Comparison of ENCODE assay signal across 9 cellular contexts in the genomic region with DNA sequence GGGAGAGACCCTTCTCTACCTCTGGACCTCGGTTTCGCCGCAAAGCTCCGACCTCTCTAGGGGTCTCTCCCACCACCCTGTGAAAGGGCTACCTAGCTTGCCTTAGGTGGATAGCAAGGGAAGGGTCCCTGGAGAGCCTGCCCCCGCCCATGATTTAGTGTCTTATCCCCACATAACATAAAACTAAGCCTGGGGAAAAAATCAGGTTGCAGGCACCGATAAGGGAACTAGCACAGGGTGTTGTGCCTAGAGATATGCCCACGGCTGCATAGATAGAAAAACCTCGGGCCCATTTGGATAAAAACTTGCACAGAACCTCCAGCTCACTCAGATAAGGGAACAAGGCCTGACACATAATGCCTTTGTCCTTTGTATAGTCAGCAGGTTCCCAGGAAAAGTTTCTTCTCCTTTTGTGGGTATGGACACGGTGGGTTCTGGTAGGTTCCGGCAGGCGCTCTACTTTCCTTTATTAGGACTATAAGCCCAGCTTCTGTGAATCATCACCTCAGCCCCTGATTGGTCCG. TPM values are rescaled to one million over a fixed set of nuclear protein-coding genes. Genes with fewer than 3 reads are reported as not detected.
DNase-seq lines count a peak whose midpoint lies in the region; ATAC-seq, FAIRE-seq and TF ChIP-seq lines count a peak whose summit lies in the region.
"Had no signal": no experiment of that assay in that cellular context is flagged by ENCODE, and none has a peak within 500 bp of the region (broad histone marks: within the 10 kb centered on the region; RNA-seq: fewer than 3 reads in every experiment).

No MANE protein-coding gene starts in this region.

- peak; percentile 33 for ATAC-seq in K562
- ATAC-seq in right lobe of liver, result no peak

- CTCF ChIA-PET in K562 (lab: Yijun Ruan, JAX; ENCODE audit: low intra/inter-chr PET ratio), result interaction anchor here (0.6 kb wide), 1 partner anchor 231 kb away, joined by 3 read pairs; no protein-coding TSS in a partner anchor

- no peak for FAIRE-seq in K562 (lab: Jason Lieb, UNC)

- H3K27ac ChIP-seq in K562 (ENCODE audit: extremely low read depth, low read depth, low read length), result peak overlapping the region; percentile 98
- H3K27ac ChIP-seq in right lobe of liver, result peak overlapping the region; percentile 91 to 99 (median 93)
- H3K27ac ChIP-seq in thyroid gland, result peak overlapping the region; percentile 93 to 96 (median 94)

- H3K9ac ChIP-seq in K562 (ENCODE audit: insufficient read depth in 1 of 2, low read depth in 2 of 2, low read length in 2 of 2), result peak overlapping the region; percentile 84 to 99; a peak in 3 of 4 replicates

- no peaks in the 10 kb centered on the region for H4K20me1 ChIP-seq in K562 (replicated peaks; ENCODE audit: control insufficient read depth, insufficient read depth, low read length)

- H3K4me3 ChIP-seq in K562, result peak overlapping the region; percentile 69
- peak overlapping the region; percentile 50 to 72 (median 61) for H3K4me3 ChIP-seq in right lobe of liver
- H3K4me3 ChIP-seq in thyroid gland (replicated peaks in 1 of 3), result peak overlapping the region in 2 of 3 donors; percentile 14 to 54

- in situ Hi-C loops in K562 (cut with MboI), result no loop called here

- H3K36me3 ChIP-seq in K562 (ENCODE audit: control insufficient read depth, insufficient read depth, low read length) (no peaks in the 10 kb centered on the region), right lobe of liver (no peaks in the 10 kb centered on the region), thyroid gland (no peaks in the 10 kb centered on the region)

- peak; percentile 64 for DNase-seq in activated effector memory CD4-positive, alpha-beta T cell treated with anti-CD3 and anti-CD28 coated beads, Interleukin-2, amount 50 U/mL, for 16 hours
- DNase-seq in activated effector memory CD4-positive, alpha-beta T cell treated with Interleukin-2 at 50 U/mL for 16 hours, result no peak
- DNase-seq in K562 (ENCODE audit: extremely low read depth in 1 of 4, low spot score in 3 of 4) (peak; percentile 80 to 91 (median 86)), right lobe of liver (no peak), thyroid gland (peak in 1 of 2 donors; percentile 11), hepatic stellate cell (ENCODE audit: low spot score) (no peak), NCI-H2107 (lab: John Stamatoyannopoulos, UW) (no peak)
- no peak for DNase-seq in stimulated activated CD4-positive, alpha-beta T cell treated with anti-CD3 and anti-CD28 coated beads, Interleukin-2, amount 100 ng/mL, for 24 hours
- DNase-seq: SHP77 treated with DMSO at 0.1 percent for 48 hours had no signal

- TF ChIP-seq EP300 in K562 (IDR thresholded peaks at IDR 0.05; ENCODE audit: low read length), result peak; percentile 95

- POLR2A ChIA-PET in K562 (lab: Yijun Ruan, JAX), result interaction anchor here (0.6 to 6.4 kb wide), 55 partner anchors 8 to 1309 kb away, joined by 3 to 80 read pairs (median 4); partner anchors contain the start of genes PGBD1, ZKSCAN3, ZKSCAN4 and ZKSCAN8

- H3K4me2 ChIP-seq in K562 (ENCODE audit: insufficient read depth, low read length), result peak overlapping the region; percentile 95

- BruUV-seq in K562 (replicated peaks; lab: Mats Ljungman, UMichigan), result TSS peak; percentile 70

- H3K4me1 ChIP-seq in K562 (replicated peaks in 1 of 2; ENCODE audit: control insufficient read depth in 2 of 2, insufficient read depth in 2 of 2, low read length in 2 of 2), result peaks cover 23 to 43% of the 10 kb centered on the region in 2 experiments
- peaks cover 0 to 5% (median 0%) of the 10 kb centered on the region in 4 donors for H3K4me1 ChIP-seq in right lobe of liver
- H3K4me1 ChIP-seq in thyroid gland, result peaks cover 9 to 12% of the 10 kb centered on the region in 2 donors

- TF ChIP-seq RAD21 in K562 (CRISPR knock-in tag; conservative IDR thresholded peaks at IDR 0.05 in 1 of 2, IDR thresholded peaks at IDR 0.05 in 1 of 2), result 0 out of 4 replicates have a peak, but pooled peaks of 1 of the 2 experiments have one; percentile 10

- H3K79me2 ChIP-seq in K562 (ENCODE audit: control insufficient read depth, insufficient read depth, low read length), result peaks cover 37% of the 10 kb centered on the region

- peak overlapping the region; percentile 61 for H2AFZ ChIP-seq in K562 (ENCODE audit: low read depth, low read length)

- H3K9me3 ChIP-seq in K562 (replicated peaks; ENCODE audit: control insufficient read depth, insufficient read depth, low read depth, low read length) (peaks cover 2% of the 10 kb centered on the region; the same call in 1 of the 2 replicates), right lobe of liver (no peaks in the 10 kb centered on the region), thyroid gland (no peaks in the 10 kb centered on the region)

- H3K9me1 ChIP-seq in K562 (ENCODE audit: control insufficient read depth, insufficient read depth, low read length), result no peaks in the 10 kb centered on the region

- WGBS in K562 (ENCODE audit: insufficient coverage, low coverage, missing lambda C conversion rate), result under 1% methylated on average over 12 of the region's 12 CpGs
- 39% methylated on average over 11 of the region's 12 CpGs for WGBS in right lobe of liver (ENCODE audit: insufficient coverage, low coverage, low lambda C conversion rate, missing lambda C conversion rate)
- 38 to 54% methylated on average over 8 to 12 of the region's 12 CpGs for WGBS in thyroid gland, 2 donors

- H3K27me3 ChIP-seq in K562 (ENCODE audit: control insufficient read depth in 2 of 2, insufficient read depth in 2 of 2, low read length in 2 of 2) (no peaks in the 10 kb centered on the region), right lobe of liver (no peaks in the 10 kb centered on the region), thyroid gland (no peaks in the 10 kb centered on the region)

- TF ChIP-seq CTCF in K562 (IDR thresholded peaks at IDR 0.05 in 2 of 3, conservative IDR thresholded peaks at IDR 0.05 in 1 of 3; ENCODE audit: insufficient read depth in 2 of 3, low read depth in 1 of 3, low read length in 3 of 3) (no peak), right lobe of liver (IDR thresholded peaks at IDR 0.05) (no peak), thyroid gland (IDR thresholded peaks at IDR 0.05) (no peak)

- intact Hi-C loops in K562 (cut with micrococcal nuclease), result loop anchor here (5.0 kb wide), 4 partner anchors 53 to 528 kb away; partner anchors contain the start of gene PGBD1
- intact Hi-C loops in right lobe of liver (cut with DNase I), result no loop called here
- intact Hi-C loops in thyroid gland (cut with DNase I), result no loop called here

- TF ChIP-seq POLR2A in K562 (conservative IDR thresholded peaks at IDR 0.05), result no peak
- no peak for TF ChIP-seq POLR2A in right lobe of liver (IDR thresholded peaks at IDR 0.05)
- TF ChIP-seq POLR2A in thyroid gland (IDR thresholded peaks at IDR 0.05), result no peak

RNA-seq across cellular contexts. Expression of gene ZSCAN31, which starts 0.8 kb away (rescaled TPM):
- total RNA-seq in K562 (2011; cell fraction: chromatin; rRNA removed; ENCODE audit: low replicate concordance), result 6.8 and 10.3 TPM in 2 replicates
- total RNA-seq in K562 (2011; cell fraction: nucleolus; rRNA removed), result 4.2 and 5.4 TPM in 2 replicates
- total RNA-seq in K562 (2011; cell fraction: nucleoplasm; rRNA removed), result 4.0 and 5.6 TPM in 2 replicates
- total RNA-seq in K562 (2014; rRNA removed) (4.1 and 6.3 TPM in 2 replicates), K562 (2014; rRNA removed; fragmentation: Illumina TruSeq; extraction: Trizol) (8.4 and 9.0 TPM in 2 replicates), K562 (2015; rRNA removed; fragmentation: Illumina TruSeq; extraction: Trizol) (11.4 and 12.1 TPM in 2 replicates), K562 (2021) (5.7 and 7.4 TPM in 2 replicates), right lobe of liver (1 to 10 TPM; 3.7 to 6.9 (median 4.6) TPM), thyroid gland (10 to 100 TPM; 17.2 to 70.1 (median 57.5) TPM)
- polyA plus RNA-seq in K562 (2011; rRNA removed) (8.4 and 9.8 TPM in 2 replicates), K562 (2014; fragmentation: Illumina TruSeq; extraction: Trizol) (7.9 and 8.5 TPM in 2 replicates), K562 (2014; fragmentation: Nextera tagmentation; extraction: Ambion mirVana) (1 to 10 TPM; 5.0 to 7.0 TPM), K562 (2014; rRNA removed) (3.9 and 5.7 TPM in 2 replicates)
- 4.4 and 6.1 TPM in 2 replicates for polyA plus RNA-seq in K562 (2011; cell fraction: cytosol; rRNA removed)
- 9.8 and 10.5 TPM in 2 replicates for polyA plus RNA-seq in K562 (2011; cell fraction: nucleus; rRNA removed)
- polyA plus RNA-seq in K562 (2012), result 6.8 and 11.1 TPM in 2 replicates
- polyA minus RNA-seq in K562 (2011; rRNA and poly(A)+ RNA removed), result 16.6 and 17.6 TPM in 2 replicates
- 4.2 and 6.7 TPM in 2 replicates for polyA minus RNA-seq in K562 (2011; cell fraction: cytosol; rRNA and poly(A)+ RNA removed)
- 5.3 and 8.2 TPM in 2 replicates for polyA minus RNA-seq in K562 (2011; cell fraction: nucleus; rRNA and poly(A)+ RNA removed)

RNA-seq across cellular contexts. Expression of gene ZKSCAN3, which starts 14.6 kb away (rescaled TPM):
- total RNA-seq in K562 (2011; cell fraction: chromatin; rRNA removed; ENCODE audit: low replicate concordance), result 18.5 and 26.6 TPM in 2 replicates
- total RNA-seq in K562 (2011; cell fraction: nucleolus; rRNA removed), result 8.7 and 9.0 TPM in 2 replicates
- total RNA-seq in K562 (2011; cell fraction: nucleoplasm; rRNA removed), result 14.7 and 21.2 TPM in 2 replicates
- total RNA-seq in K562 (2014; rRNA removed), result 5.5 and 9.1 TPM in 2 replicates
- total RNA-seq in K562 (2014; rRNA removed; fragmentation: Illumina TruSeq; extraction: Trizol), result 12.4 and 12.8 TPM in 2 replicates
- 12.2 and 12.4 TPM in 2 replicates for total RNA-seq in K562 (2015; rRNA removed; fragmentation: Illumina TruSeq; extraction: Trizol)
- 10.2 and 11.1 TPM in 2 replicates for total RNA-seq in K562 (2021)
- polyA plus RNA-seq in K562 (2011; rRNA removed), result 11.4 and 12.2 TPM in 2 replicates
- 4.1 and 7.4 TPM in 2 replicates for polyA plus RNA-seq in K562 (2011; cell fraction: cytosol; rRNA removed)
- 13.7 and 16.5 TPM in 2 replicates for polyA plus RNA-seq in K562 (2011; cell fraction: nucleus; rRNA removed)
- polyA plus RNA-seq in K562 (2012), result 6.5 and 6.8 TPM in 2 replicates
- 9.0 and 10.4 TPM in 2 replicates for polyA plus RNA-seq in K562 (2014; fragmentation: Illumina TruSeq; extraction: Trizol)
- 1 to 10 TPM; 3.0 to 4.3 TPM for polyA plus RNA-seq in K562 (2014; fragmentation: Nextera tagmentation; extraction: Ambion mirVana)
- polyA plus RNA-seq in K562 (2014; rRNA removed), result 6.9 and 8.0 TPM in 2 replicates
- 7.9 and 12.8 TPM in 2 replicates for polyA minus RNA-seq in K562 (2011; rRNA and poly(A)+ RNA removed)
- polyA minus RNA-seq in K562 (2011; cell fraction: cytosol; rRNA and poly(A)+ RNA removed), result 4.5 and 6.7 TPM in 2 replicates
- polyA minus RNA-seq in K562 (2011; cell fraction: nucleus; rRNA and poly(A)+ RNA removed), result 3.8 and 7.0 TPM in 2 replicates
- total RNA-seq in right lobe of liver, result 1 to 10 TPM; 1.3 to 3.8 (median 2.5) TPM
- 10 to 100 TPM in 1 of 4 donors, 1 to 10 TPM in 3; 7.0 to 10.5 (median 8.6) TPM for total RNA-seq in thyroid gland

RNA-seq across cellular contexts. Expression of gene PGBD1, which starts 53.7 kb away (rescaled TPM):
- total RNA-seq in K562 (2011; cell fraction: chromatin; rRNA removed; ENCODE audit: low replicate concordance), result 7.8 and 12.2 TPM in 2 replicates
- total RNA-seq in K562 (2011; cell fraction: nucleolus; rRNA removed), result 4.7 and 6.2 TPM in 2 replicates
- total RNA-seq in K562 (2011; cell fraction: nucleoplasm; rRNA removed), result 7.0 and 7.5 TPM in 2 replicates
- total RNA-seq in K562 (2014; rRNA removed) (4.4 and 5.8 TPM in 2 replicates), K562 (2014; rRNA removed; fragmentation: Illumina TruSeq; extraction: Trizol) (9.0 and 10.0 TPM in 2 replicates), K562 (2015; rRNA removed; fragmentation: Illumina TruSeq; extraction: Trizol) (8.3 and 8.9 TPM in 2 replicates), K562 (2021) (6.5 and 7.4 TPM in 2 replicates), right lobe of liver (1 to 10 TPM; 1.1 to 2.0 (median 1.3) TPM), thyroid gland (1 to 10 TPM; 1.4 to 5.4 (median 4.1) TPM)
- polyA plus RNA-seq in K562 (2011; rRNA removed) (7.1 and 8.2 TPM in 2 replicates), K562 (2014; fragmentation: Illumina TruSeq; extraction: Trizol) (6.5 and 7.3 TPM in 2 replicates), K562 (2014; fragmentation: Nextera tagmentation; extraction: Ambion mirVana) (1 to 10 TPM; 3.3 to 3.5 TPM), K562 (2014; rRNA removed) (5.6 and 6.1 TPM in 2 replicates)
- 3.0 and 4.0 TPM in 2 replicates for polyA plus RNA-seq in K562 (2011; cell fraction: cytosol; rRNA removed)
- 10.0 and 10.8 TPM in 2 replicates for polyA plus RNA-seq in K562 (2011; cell fraction: nucleus; rRNA removed)
- 4.9 and 7.8 TPM in 2 replicates for polyA plus RNA-seq in K562 (2012)
- polyA minus RNA-seq in K562 (2011; rRNA and poly(A)+ RNA removed), result 9.5 and 10.0 TPM in 2 replicates
- 3.3 and 4.4 TPM in 2 replicates for polyA minus RNA-seq in K562 (2011; cell fraction: cytosol; rRNA and poly(A)+ RNA removed)
- polyA minus RNA-seq in K562 (2011; cell fraction: nucleus; rRNA and poly(A)+ RNA removed), result 5.0 and 6.3 TPM in 2 replicates

Comparison
In these comparisons a context has a peak if more than half of its experiments do, and no peak if none do; other contexts are left out.
1. DNase-seq: peak in activated effector memory CD4-positive, alpha-beta T cell treated with anti-CD3 and anti-CD28 coated beads, Interleukin-2, amount 50 U/mL, for 16 hours (single experiment) and K562 (4 of 4); none in activated effector memory CD4-positive, alpha-beta T cell treated with Interleukin-2 at 50 U/mL for 16 hours (single experiment), right lobe of liver (0 of 3), hepatic stellate cell (single experiment), NCI-H2107 (single experiment) and stimulated activated CD4-positive, alpha-beta T cell treated with anti-CD3 and anti-CD28 coated beads, Interleukin-2, amount 100 ng/mL, for 24 hours (0 of 2).
2. Peak in every context shown above with its lines, with median percentiles within 50 percentile points of each other: H3K27ac ChIP-seq and H3K4me3 ChIP-seq.